Comparison of ENCODE assay signal across 1 cellular context in genomic region chr3:156536524-156537316, GRCh38.
A peak's percentile ranks its signal among the peaks of the same experiment; 100 is the strongest.
TF ChIP-seq lines count a peak whose summit lies in the region.

No MANE protein-coding gene starts in this region.

TF ChIP-seq in HepG2, 621 proteins besides CTCF, POLR2A, EP300 and RAD21 (continued from another document):
- TF ChIP-seq, protein P1, sequence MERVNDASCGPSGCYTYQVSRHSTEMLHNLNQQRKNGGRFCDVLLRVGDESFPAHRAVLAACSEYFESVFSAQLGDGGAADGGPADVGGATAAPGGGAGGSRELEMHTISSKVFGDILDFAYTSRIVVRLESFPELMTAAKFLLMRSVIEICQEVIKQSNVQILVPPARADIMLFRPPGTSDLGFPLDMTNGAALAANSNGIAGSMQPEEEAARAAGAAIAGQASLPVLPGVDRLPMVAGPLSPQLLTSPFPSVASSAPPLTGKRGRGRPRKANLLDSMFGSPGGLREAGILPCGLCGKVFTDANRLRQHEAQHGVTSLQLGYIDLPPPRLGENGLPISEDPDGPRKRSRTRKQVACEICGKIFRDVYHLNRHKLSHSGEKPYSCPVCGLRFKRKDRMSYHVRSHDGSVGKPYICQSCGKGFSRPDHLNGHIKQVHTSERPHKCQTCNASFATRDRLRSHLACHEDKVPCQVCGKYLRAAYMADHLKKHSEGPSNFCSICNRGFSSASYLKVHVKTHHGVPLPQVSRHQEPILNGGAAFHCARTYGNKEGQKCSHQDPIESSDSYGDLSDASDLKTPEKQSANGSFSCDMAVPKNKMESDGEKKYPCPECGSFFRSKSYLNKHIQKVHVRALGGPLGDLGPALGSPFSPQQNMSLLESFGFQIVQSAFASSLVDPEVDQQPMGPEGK (CRISPR knock-in tag; IDR thresholded peaks at IDR 0.05), result 0 out of 2 replicates have a peak, but pooled peaks have one; percentile 33
- TF ChIP-seq EED (CRISPR knock-in tag; IDR thresholded peaks at IDR 0.05), result no peak
- TF ChIP-seq NFE2L2 (IDR thresholded peaks at IDR 0.05; ENCODE audit: low read length), result no peak
- TF ChIP-seq CEBPG (CRISPR knock-in tag; IDR thresholded peaks at IDR 0.05), result peak; percentile 46; the same call in 1 of the 2 replicates
- TF ChIP-seq, protein P2, sequence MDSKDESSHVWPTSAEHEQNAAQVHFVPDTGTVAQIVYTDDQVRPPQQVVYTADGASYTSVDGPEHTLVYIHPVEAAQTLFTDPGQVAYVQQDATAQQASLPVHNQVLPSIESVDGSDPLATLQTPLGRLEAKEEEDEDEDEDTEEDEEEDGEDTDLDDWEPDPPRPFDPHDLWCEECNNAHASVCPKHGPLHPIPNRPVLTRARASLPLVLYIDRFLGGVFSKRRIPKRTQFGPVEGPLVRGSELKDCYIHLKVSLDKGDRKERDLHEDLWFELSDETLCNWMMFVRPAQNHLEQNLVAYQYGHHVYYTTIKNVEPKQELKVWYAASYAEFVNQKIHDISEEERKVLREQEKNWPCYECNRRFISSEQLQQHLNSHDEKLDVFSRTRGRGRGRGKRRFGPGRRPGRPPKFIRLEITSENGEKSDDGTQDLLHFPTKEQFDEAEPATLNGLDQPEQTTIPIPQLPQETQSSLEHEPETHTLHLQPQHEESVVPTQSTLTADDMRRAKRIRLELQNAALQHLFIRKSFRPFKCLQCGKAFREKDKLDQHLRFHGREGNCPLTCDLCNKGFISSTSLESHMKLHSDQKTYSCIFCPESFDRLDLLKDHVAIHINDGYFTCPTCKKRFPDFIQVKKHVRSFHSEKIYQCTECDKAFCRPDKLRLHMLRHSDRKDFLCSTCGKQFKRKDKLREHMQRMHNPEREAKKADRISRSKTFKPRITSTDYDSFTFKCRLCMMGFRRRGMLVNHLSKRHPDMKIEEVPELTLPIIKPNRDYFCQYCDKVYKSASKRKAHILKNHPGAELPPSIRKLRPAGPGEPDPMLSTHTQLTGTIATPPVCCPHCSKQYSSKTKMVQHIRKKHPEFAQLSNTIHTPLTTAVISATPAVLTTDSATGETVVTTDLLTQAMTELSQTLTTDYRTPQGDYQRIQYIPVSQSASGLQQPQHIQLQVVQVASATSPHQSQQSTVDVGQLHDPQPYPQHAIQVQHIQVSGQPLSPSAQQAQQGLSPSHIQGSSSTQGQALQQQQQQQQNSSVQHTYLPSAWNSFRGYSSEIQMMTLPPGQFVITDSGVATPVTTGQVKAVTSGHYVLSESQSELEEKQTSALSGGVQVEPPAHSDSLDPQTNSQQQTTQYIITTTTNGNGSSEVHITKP (CRISPR knock-in tag; IDR thresholded peaks at IDR 0.05; ENCODE audit: low read depth), result no peak
- no peak for TF ChIP-seq ZNF205 (CRISPR knock-in tag; IDR thresholded peaks at IDR 0.05)
- TF ChIP-seq, protein P3, sequence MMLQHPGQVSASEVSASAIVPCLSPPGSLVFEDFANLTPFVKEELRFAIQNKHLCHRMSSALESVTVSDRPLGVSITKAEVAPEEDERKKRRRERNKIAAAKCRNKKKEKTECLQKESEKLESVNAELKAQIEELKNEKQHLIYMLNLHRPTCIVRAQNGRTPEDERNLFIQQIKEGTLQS (CRISPR knock-in tag; IDR thresholded peaks at IDR 0.05), result no peak
- no peak for TF ChIP-seq PLRG1 (conservative IDR thresholded peaks at IDR 0.05)
- TF ChIP-seq, protein P4, sequence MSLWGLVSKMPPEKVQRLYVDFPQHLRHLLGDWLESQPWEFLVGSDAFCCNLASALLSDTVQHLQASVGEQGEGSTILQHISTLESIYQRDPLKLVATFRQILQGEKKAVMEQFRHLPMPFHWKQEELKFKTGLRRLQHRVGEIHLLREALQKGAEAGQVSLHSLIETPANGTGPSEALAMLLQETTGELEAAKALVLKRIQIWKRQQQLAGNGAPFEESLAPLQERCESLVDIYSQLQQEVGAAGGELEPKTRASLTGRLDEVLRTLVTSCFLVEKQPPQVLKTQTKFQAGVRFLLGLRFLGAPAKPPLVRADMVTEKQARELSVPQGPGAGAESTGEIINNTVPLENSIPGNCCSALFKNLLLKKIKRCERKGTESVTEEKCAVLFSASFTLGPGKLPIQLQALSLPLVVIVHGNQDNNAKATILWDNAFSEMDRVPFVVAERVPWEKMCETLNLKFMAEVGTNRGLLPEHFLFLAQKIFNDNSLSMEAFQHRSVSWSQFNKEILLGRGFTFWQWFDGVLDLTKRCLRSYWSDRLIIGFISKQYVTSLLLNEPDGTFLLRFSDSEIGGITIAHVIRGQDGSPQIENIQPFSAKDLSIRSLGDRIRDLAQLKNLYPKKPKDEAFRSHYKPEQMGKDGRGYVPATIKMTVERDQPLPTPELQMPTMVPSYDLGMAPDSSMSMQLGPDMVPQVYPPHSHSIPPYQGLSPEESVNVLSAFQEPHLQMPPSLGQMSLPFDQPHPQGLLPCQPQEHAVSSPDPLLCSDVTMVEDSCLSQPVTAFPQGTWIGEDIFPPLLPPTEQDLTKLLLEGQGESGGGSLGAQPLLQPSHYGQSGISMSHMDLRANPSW (CRISPR knock-in tag; IDR thresholded peaks at IDR 0.05; ENCODE audit: borderline replicate concordance), result no peak
- no peak for TF ChIP-seq SOX5 (CRISPR knock-in tag; IDR thresholded peaks at IDR 0.05; ENCODE audit: borderline replicate concordance)
- TF ChIP-seq ZBTB39 (CRISPR knock-in tag; IDR thresholded peaks at IDR 0.05), result no peak
- TF ChIP-seq GFI1 (CRISPR knock-in tag; IDR thresholded peaks at IDR 0.05; ENCODE audit: borderline replicate concordance), result no peak
- TF ChIP-seq CEBPB (IDR thresholded peaks at IDR 0.05; ENCODE audit: borderline replicate concordance, low read depth, low read length), result peak; percentile 77
- TF ChIP-seq ZNF790 (CRISPR knock-in tag; IDR thresholded peaks at IDR 0.05; ENCODE audit: borderline replicate concordance), result no peak
- peak; percentile 79 for TF ChIP-seq RBM22 (optimal IDR thresholded peaks at IDR 0.05; ENCODE audit: low read length)
- no peak for TF ChIP-seq NFKB2 (CRISPR knock-in tag; IDR thresholded peaks at IDR 0.05; ENCODE audit: borderline replicate concordance)
